In the genomic region with DNA sequence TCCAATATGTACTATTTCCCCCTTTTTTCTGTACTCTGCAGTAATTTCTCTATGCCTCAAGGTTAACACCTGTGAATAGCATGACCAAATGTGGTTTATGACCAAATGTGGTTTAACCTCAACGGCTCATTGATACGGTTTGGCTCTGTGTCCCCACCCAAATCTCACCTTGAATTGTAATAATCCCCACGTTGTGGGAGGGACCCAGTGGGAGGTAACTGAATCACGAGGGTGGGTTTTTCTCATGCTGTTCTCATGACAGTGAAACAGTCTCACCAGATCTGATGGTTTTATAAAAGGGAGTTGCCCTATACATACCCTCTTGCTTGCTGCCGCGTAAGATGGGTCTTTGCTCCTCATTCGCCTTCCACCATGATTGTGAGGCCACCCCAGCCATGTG, we compare ENCODE assay signal across 13 cellular contexts. TPM values are rescaled to one million over a fixed set of nuclear protein-coding genes. Genes with fewer than 3 reads are reported as not detected.
DNase-seq lines count a peak whose midpoint lies in the region; ATAC-seq and TF ChIP-seq lines count a peak whose summit lies in the region.
"Had no signal": no experiment of that assay in that cellular context is flagged by ENCODE, and none has a peak within 500 bp of the region (broad histone marks: within the 10 kb centered on the region; RNA-seq: fewer than 3 reads in every experiment).

No MANE protein-coding gene starts in this region.

- H3K4me3 Mint-ChIP-seq in IgD-negative memory B cell (peak overlapping the region in 1 of 4 donors; percentile 57), progenitor cell of endocrine pancreas (ENCODE audit: low read depth) (no peak overlapping the region)
- H3K4me3 Mint-ChIP-seq: dendritic cell treated with granulocyte-macrophage colony-stimulating factor and Interleukin-4, amounts not matched to agents 40 ng/mL and 50 ng/mL, for 4 days had no signal

- WGBS in mammary epithelial cell (ENCODE audit: low coverage, missing lambda C conversion rate): 62% methylated on average over 6 of the region's 7 CpGs

- no peaks in the 10 kb centered on the region for H3F3A ChIP-seq in MM.1S (ENCODE audit: insufficient read depth, low read length)

- H3K27me3 ChIP-seq in mammary epithelial cell (ENCODE audit: insufficient read depth, low read length): no peaks in the 10 kb centered on the region
- H3K27me3 ChIP-seq in MM.1S (replicated peaks; ENCODE audit: insufficient read depth, low read length): no peaks in the 10 kb centered on the region
- H3K27me3 ChIP-seq: gastroesophageal sphincter, ovary, Peyer's patch, testis had no signal

- intact Hi-C loops in mammary epithelial cell (cut with micrococcal nuclease): loop anchor here (2.0 kb wide), 2 partner anchors 15 to 143 kb away; no protein-coding TSS in a partner anchor
- intact Hi-C loops in cardiac septum (cut with DNase I): no loop called here

- no peaks in the 10 kb centered on the region for H3K9me3 Mint-ChIP-seq in IgD-negative memory B cell
- H3K9me3 Mint-ChIP-seq in progenitor cell of endocrine pancreas (ENCODE audit: low read depth): no peaks in the 10 kb centered on the region
- H3K9me3 Mint-ChIP-seq: dendritic cell treated with granulocyte-macrophage colony-stimulating factor and Interleukin-4, amounts not matched to agents 40 ng/mL and 50 ng/mL, for 4 days had no signal

- H3K4me3 ChIP-seq in mammary epithelial cell (replicated peaks in 1 of 3; ENCODE audit: insufficient read depth in 1 of 3, low read depth in 2 of 3, low read length in 3 of 3) (no peak overlapping the region), MM.1S (ENCODE audit: low read length) (no peak overlapping the region)
- H3K4me3 ChIP-seq: gastroesophageal sphincter, ovary, Peyer's patch, testis had no signal

- H4K20me1 ChIP-seq in mammary epithelial cell (ENCODE audit: insufficient read depth, low read length): no peaks in the 10 kb centered on the region
- H4K20me1 ChIP-seq in MM.1S (ENCODE audit: insufficient read depth, low read length): no peaks in the 10 kb centered on the region

- H3K9ac ChIP-seq in mammary epithelial cell (ENCODE audit: insufficient read depth, low read length) (no peak overlapping the region), MM.1S (ENCODE audit: low read length) (no peak overlapping the region)

- no peaks in the 10 kb centered on the region for H3K9me3 ChIP-seq in mammary epithelial cell (replicated peaks; ENCODE audit: insufficient read depth, low read length)
- no peaks in the 10 kb centered on the region for H3K9me3 ChIP-seq in MM.1S (replicated peaks; ENCODE audit: insufficient read depth, low read length)
- H3K9me3 ChIP-seq: gastroesophageal sphincter, ovary, Peyer's patch, testis had no signal

- peaks cover 32% of the 10 kb centered on the region for H3K36me3 ChIP-seq in mammary epithelial cell (ENCODE audit: insufficient read depth, low read length)
- peaks cover 16% of the 10 kb centered on the region for H3K36me3 ChIP-seq in MM.1S (replicated peaks; ENCODE audit: insufficient read depth, low read length)
- H3K36me3 ChIP-seq: ovary had no signal

- CTCF ChIA-PET in mammary epithelial cell (lab: Charles Lee; ENCODE audit: low non-redundant PET): interaction anchor here (0.7 kb wide), 1 partner anchor 15 kb away, joined by 4 read pairs; no protein-coding TSS in a partner anchor

- no peaks in the 10 kb centered on the region for H3K27me3 Mint-ChIP-seq in IgD-negative memory B cell
- H3K27me3 Mint-ChIP-seq in progenitor cell of endocrine pancreas: no peaks in the 10 kb centered on the region
- H3K27me3 Mint-ChIP-seq: dendritic cell treated with granulocyte-macrophage colony-stimulating factor and Interleukin-4, amounts not matched to agents 40 ng/mL and 50 ng/mL, for 4 days had no signal

- no peak for ATAC-seq in HG02840 (IDR thresholded peaks at IDR 0.05; ENCODE audit: low FRiP score, unreplicated experiment)
- ATAC-seq: gastroesophageal sphincter had no signal

- H3K4me1 Mint-ChIP-seq in IgD-negative memory B cell (peaks cover 5 to 13% (median 9%) of the 10 kb centered on the region in 3 donors), progenitor cell of endocrine pancreas (ENCODE audit: low read depth) (no peaks in the 10 kb centered on the region)

- H3K9me2 ChIP-seq in MM.1S (replicated peaks; ENCODE audit: insufficient read depth, low read length): no peaks in the 10 kb centered on the region; the same call in 1 of the 2 replicates

- in situ Hi-C loops in mammary epithelial cell (cut with MboI; ENCODE audit: low sequenced_read_pairs in 2 of 2): no loop called here

- H3K4me1 ChIP-seq in mammary epithelial cell (ENCODE audit: insufficient read depth, low read length) (peaks cover 35% of the 10 kb centered on the region), MM.1S (ENCODE audit: low read length) (no peaks in the 10 kb centered on the region)
- H3K4me1 ChIP-seq: testis had no signal

- H3K27ac ChIP-seq in mammary epithelial cell (ENCODE audit: insufficient read depth, low read depth, low read length) (peak overlapping the region; percentile 35), MM.1S (ENCODE audit: low read length) (no peak overlapping the region)
- H3K27ac ChIP-seq: gastroesophageal sphincter, ovary, testis had no signal

- DNase-seq in stimulated activated naive CD4-positive, alpha-beta T cell treated with Interleukin-2 at 50 U/mL for 16 hours (lab: John Stamatoyannopoulos, UW): peak; percentile 20
- no peak for DNase-seq in stimulated activated naive CD4-positive, alpha-beta T cell (lab: John Stamatoyannopoulos, UW)
- DNase-seq in mammary epithelial cell (peak; percentile 47), cardiac septum (ENCODE audit: low spot score) (no peak), MM.1S (no peak), progenitor cell of endocrine pancreas (ENCODE audit: low spot score, unreplicated experiment) (no peak)
- DNase-seq: ovary, Peyer's patch, testis had no signal

- H3K36me3 Mint-ChIP-seq in IgD-negative memory B cell: peaks cover 9% of the 10 kb centered on the region
- H3K36me3 Mint-ChIP-seq in progenitor cell of endocrine pancreas (ENCODE audit: insufficient read depth): peaks cover 29% of the 10 kb centered on the region

- peak overlapping the region in 2 of 3 donors; percentile 21 to 36 for H3K27ac Mint-ChIP-seq in IgD-negative memory B cell
- no peak overlapping the region for H3K27ac Mint-ChIP-seq in progenitor cell of endocrine pancreas
- H3K27ac Mint-ChIP-seq: dendritic cell treated with granulocyte-macrophage colony-stimulating factor and Interleukin-4, amounts not matched to agents 40 ng/mL and 50 ng/mL, for 4 days had no signal

- H3K79me2 ChIP-seq in mammary epithelial cell (ENCODE audit: insufficient read depth, low read length) (peaks cover 79% of the 10 kb centered on the region), MM.1S (ENCODE audit: low read length) (no peaks in the 10 kb centered on the region)

- BruUV-seq in mammary epithelial cell (replicated peaks; lab: Mats Ljungman, UMichigan): no TSS peak

- TF ChIP-seq CTCF in mammary epithelial cell (conservative IDR thresholded peaks at IDR 0.05 in 1 of 2, IDR thresholded peaks at IDR 0.05 in 1 of 2; ENCODE audit: extremely low read depth in 1 of 2, insufficient read depth in 1 of 2, low read depth in 1 of 2, low read length in 2 of 2) (no peak), MM.1S (IDR thresholded peaks at IDR 0.05; ENCODE audit: low read length) (no peak), progenitor cell of endocrine pancreas (IDR thresholded peaks at IDR 0.05; ENCODE audit: unreplicated experiment) (no peak)

- dilution Hi-C loops in mammary epithelial cell (cut with HindIII; ENCODE audit: low sequenced_read_pairs): no loop called here

- H2AFZ ChIP-seq in mammary epithelial cell (ENCODE audit: low read depth, low read length) (no peak overlapping the region), MM.1S (ENCODE audit: low read length) (no peak overlapping the region)

- H3K4me2 ChIP-seq in mammary epithelial cell (ENCODE audit: insufficient read depth, low read depth, low read length) (no peak overlapping the region), MM.1S (ENCODE audit: low read depth, low read length) (no peak overlapping the region)

RNA-seq across cellular contexts. Expression of gene DEK, which starts 18.7 kb away (rescaled TPM):
- 83.3 TPM for polyA plus RNA-seq in IgD-negative memory B cell
- total RNA-seq in mammary epithelial cell: 100 to 1,000 TPM in 1 of 2 donors, 10 to 100 TPM in 1; 34.5 to 103 TPM
- 48.1 TPM for polyA plus RNA-seq in mammary epithelial cell
- polyA minus RNA-seq in mammary epithelial cell: 11.0 TPM
- total RNA-seq in cardiac septum: 37.6 TPM
- 114 and 120 TPM in 2 replicates for total RNA-seq in progenitor cell of endocrine pancreas

Comparison
In these comparisons a context has a peak if more than half of its experiments do, and no peak if none do; other contexts are left out.
1. DNase-seq: peak in stimulated activated naive CD4-positive, alpha-beta T cell treated with Interleukin-2 at 50 U/mL for 16 hours (single experiment) and mammary epithelial cell (single experiment); none in stimulated activated naive CD4-positive, alpha-beta T cell (0 of 6), cardiac septum (single experiment), MM.1S (single experiment) and progenitor cell of endocrine pancreas (single experiment).